Comparison of ENCODE assay signal across 8 cellular contexts in genomic region chr12:106138646-106139421, GRCh38. TPM values are rescaled to one million over a fixed set of nuclear protein-coding genes. Genes with fewer than 3 reads are reported as not detected.
A peak's percentile ranks its signal among the peaks of the same experiment; 100 is the strongest.
DNase-seq lines count a peak whose midpoint lies in the region; ATAC-seq lines count a peak whose summit lies in the region.

TSS of gene NUAK1 (minus strand) at chr12:106138954. CDS start at chr12:106138653, 301 bp downstream.

- no peak within 1 kb of the TSS for H3K27ac Mint-ChIP-seq in activated CD4-positive, alpha-beta T cell treated with anti-CD3 and anti-CD28 coated beads for 36 hours
- no peak within 1 kb of the TSS for H3K27ac Mint-ChIP-seq in activated naive CD8-positive, alpha-beta T cell treated with anti-CD3 and anti-CD28 coated beads, Interleukin-2, amount 50 U/mL, for 24 hours

- H3K4me3 Mint-ChIP-seq in activated CD4-positive, alpha-beta T cell treated with anti-CD3 and anti-CD28 coated beads for 36 hours: peak within 1 kb of the TSS; percentile 43
- peak within 1 kb of the TSS; percentile 57 for H3K4me3 Mint-ChIP-seq in activated naive CD8-positive, alpha-beta T cell treated with anti-CD3 and anti-CD28 coated beads, Interleukin-2, amount 50 U/mL, for 24 hours

- peaks cover 7% of the 10 kb centered on the region for H3K4me1 Mint-ChIP-seq in activated CD4-positive, alpha-beta T cell treated with anti-CD3 and anti-CD28 coated beads for 36 hours
- peaks cover 14% of the 10 kb centered on the region for H3K4me1 Mint-ChIP-seq in activated naive CD8-positive, alpha-beta T cell treated with anti-CD3 and anti-CD28 coated beads, Interleukin-2, amount 50 U/mL, for 24 hours

- intact Hi-C loops in activated CD4-positive, alpha-beta T cell treated with anti-CD3 and anti-CD28 coated beads for 36 hours (cut with DNase I, micrococcal nuclease): loop anchor here in 1 of 2 experiments (10.0 kb wide), 1 partner anchor 434 kb away; no protein-coding TSS in a partner anchor
- intact Hi-C loops in Right ventricle myocardium superior (cut with DNase I): loop anchor here (5.0 to 10.0 kb wide), 4 partner anchors 37 to 717 kb away; no protein-coding TSS in a partner anchor

- peak; percentile 54 for ATAC-seq in activated CD4-positive, alpha-beta T cell treated with anti-CD3 and anti-CD28 coated beads for 36 hours
- ATAC-seq in activated naive CD8-positive, alpha-beta T cell treated with anti-CD3 and anti-CD28 coated beads, Interleukin-2, amount 50 U/mL, for 24 hours: peak; percentile 37
- peak; percentile 72 for ATAC-seq in Right ventricle myocardium superior (ENCODE audit: poor library complexity)

- DNase-seq in activated CD4-positive, alpha-beta T cell treated with anti-CD3 and anti-CD28 coated beads for 36 hours: peak; percentile 37
- no peak for DNase-seq in activated CD4-positive, alpha-beta T cell treated with anti-CD3 and anti-CD28 coated beads, Interleukin-2, amount 50 U/mL, for 4 hours
- DNase-seq in NCI-H2171 (lab: John Stamatoyannopoulos, UW) (peak; percentile 72), Right ventricle myocardium superior (peak; percentile 85), nucleus accumbens (lab: John Stamatoyannopoulos, UW) (peak in 54 of 56 donors; percentile 40 to 92 (median 73)), middle frontal gyrus (ENCODE audit: extremely low spot score, low spot score) (no peak), SKM-1 treated with dmso at 0.1 percent for 144 hours (lab: John Stamatoyannopoulos, UW; ENCODE audit: unreplicated experiment) (no peak)
- peak; percentile 23 for DNase-seq in activated naive CD8-positive, alpha-beta T cell treated with anti-CD3 and anti-CD28 coated beads, Interleukin-2, amount 50 U/mL, for 24 hours

- POLR2A ChIA-PET in activated CD4-positive, alpha-beta T cell treated with anti-CD3 and anti-CD28 coated beads for 36 hours (lab: Charles Lee): no interaction called here

- peaks cover 59% of the 10 kb centered on the region for H3K27me3 Mint-ChIP-seq in activated CD4-positive, alpha-beta T cell treated with anti-CD3 and anti-CD28 coated beads for 36 hours
- peaks cover 63% of the 10 kb centered on the region for H3K27me3 Mint-ChIP-seq in activated naive CD8-positive, alpha-beta T cell treated with anti-CD3 and anti-CD28 coated beads, Interleukin-2, amount 50 U/mL, for 24 hours

- no peaks in the 10 kb centered on the region for H3K9me3 Mint-ChIP-seq in activated CD4-positive, alpha-beta T cell treated with anti-CD3 and anti-CD28 coated beads for 36 hours (ENCODE audit: low read depth)
- H3K9me3 Mint-ChIP-seq in activated naive CD8-positive, alpha-beta T cell treated with anti-CD3 and anti-CD28 coated beads, Interleukin-2, amount 50 U/mL, for 24 hours: no peaks in the 10 kb centered on the region

- CTCF ChIA-PET in activated CD4-positive, alpha-beta T cell treated with anti-CD3 and anti-CD28 coated beads for 36 hours (lab: Charles Lee): interaction anchor here (0.6 to 0.7 kb wide), 3 partner anchors 73 to 1757 kb away, joined by 3 to 4 read pairs (median 4); no protein-coding TSS in a partner anchor

- H3K36me3 Mint-ChIP-seq in activated CD4-positive, alpha-beta T cell treated with anti-CD3 and anti-CD28 coated beads for 36 hours (ENCODE audit: low read depth): no peaks in the 10 kb centered on the region
- H3K36me3 Mint-ChIP-seq in activated naive CD8-positive, alpha-beta T cell treated with anti-CD3 and anti-CD28 coated beads, Interleukin-2, amount 50 U/mL, for 24 hours (ENCODE audit: low read depth): no peaks in the 10 kb centered on the region

RNA-seq across cellular contexts. Expression of gene NUAK1, which starts in this region (rescaled TPM):
- not detected for total RNA-seq in activated CD4-positive, alpha-beta T cell treated with anti-CD3 and anti-CD28 coated beads for 36 hours
- 33.6 TPM for total RNA-seq in Right ventricle myocardium superior

Comparison
In these comparisons a context has a peak if more than half of its experiments do, and no peak if none do; other contexts are left out.
1. RNA of gene NUAK1 (total RNA-seq): 33.6 TPM in Right ventricle myocardium superior (single experiment); not detected in activated CD4-positive, alpha-beta T cell treated with anti-CD3 and anti-CD28 coated beads for 36 hours; every median in the first group is over 10 times any median in the second.
2. Peak in DNase-seq and ATAC-seq in activated CD4-positive, alpha-beta T cell treated with anti-CD3 and anti-CD28 coated beads for 36 hours; RNA of the gene not detected or under 1 TPM.
3. DNase-seq: peak in NCI-H2171 (single experiment), activated naive CD8-positive, alpha-beta T cell treated with anti-CD3 and anti-CD28 coated beads, Interleukin-2, amount 50 U/mL, for 24 hours (single experiment), Right ventricle myocardium superior (single experiment) and nucleus accumbens (54 of 56); none in activated CD4-positive, alpha-beta T cell treated with anti-CD3 and anti-CD28 coated beads, Interleukin-2, amount 50 U/mL, for 4 hours (0 of 2), middle frontal gyrus (single experiment) and SKM-1 treated with dmso at 0.1 percent for 144 hours (single experiment).
4. Peak in every context shown above with its lines, with median percentiles within 50 percentile points of each other: ATAC-seq.